In the genomic region with DNA sequence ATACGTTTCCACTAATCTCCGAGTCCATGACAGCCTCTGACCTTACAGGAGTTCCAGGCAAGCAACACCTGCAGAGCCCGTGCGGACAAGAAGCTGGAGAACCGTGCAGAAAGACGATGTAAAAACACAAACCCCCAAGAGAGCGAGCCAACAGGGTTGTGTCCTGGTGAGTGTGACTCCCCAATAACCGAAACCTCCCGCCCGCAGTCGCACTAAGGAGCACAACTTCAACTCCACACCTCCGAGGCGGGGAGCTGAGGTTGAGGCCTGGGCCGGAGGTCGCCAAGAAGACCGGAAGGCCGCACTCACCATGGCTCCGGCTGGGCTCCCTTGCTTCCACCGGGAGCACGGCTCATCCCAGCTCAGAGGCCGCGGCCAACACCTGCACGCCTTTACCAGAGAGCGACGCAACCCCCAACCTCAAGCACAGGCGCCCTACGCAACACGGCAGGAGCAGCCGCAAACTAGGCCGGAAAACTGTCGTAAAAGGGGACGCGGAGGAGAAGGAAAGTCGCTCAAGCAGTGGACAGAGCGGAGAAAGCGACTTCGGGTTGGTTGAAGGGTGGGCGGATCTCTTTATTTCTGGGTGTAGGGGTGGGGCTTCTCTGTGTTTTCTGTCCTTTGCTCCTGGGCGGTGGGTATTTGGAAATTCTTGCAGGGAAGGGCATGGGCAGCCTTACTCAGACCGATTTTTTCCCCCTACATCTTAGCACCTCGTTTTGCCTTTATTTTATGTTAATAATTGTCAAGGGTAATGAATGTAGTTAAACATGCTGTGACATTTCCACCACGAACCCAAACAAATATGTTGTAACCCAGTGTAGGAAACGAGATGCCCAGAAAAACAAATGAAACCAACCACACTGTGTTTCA, we compare ENCODE assay signal across 8 cellular contexts. TPM values are rescaled to one million over a fixed set of nuclear protein-coding genes. Genes with fewer than 3 reads are reported as not detected.
DNase-seq lines count a peak whose midpoint lies in the region; ATAC-seq and TF ChIP-seq lines count a peak whose summit lies in the region.

A gene (minus strand): TSS at position 446 of the 873 bp plus-strand sequence. CDS start 134 bp downstream, at position 312.

- peak within 1 kb of the TSS; percentile 54 for H2AFZ ChIP-seq in KMS-11 (ENCODE audit: low read depth)

- H3K27ac ChIP-seq in KMS-11 (peak within 1 kb of the TSS; percentile 81), Peyer's patch (peak within 1 kb of the TSS; percentile 80 to 92 (median 84)), muscle layer of colon (ENCODE audit: low read depth, low read length) (peak within 1 kb of the TSS; percentile 80)

- H4K20me1 ChIP-seq in KMS-11 (ENCODE audit: insufficient read depth), result no peaks in the 10 kb centered on the region

- H3K9me3 ChIP-seq in Peyer's patch, result no peaks in the 10 kb centered on the region
- H3K9me3 ChIP-seq in muscle layer of colon (ENCODE audit: low read length), result no peaks in the 10 kb centered on the region

- H3K9ac ChIP-seq in KMS-11 (peak within 1 kb of the TSS; percentile 80), muscle layer of colon (ENCODE audit: low read length) (peak within 1 kb of the TSS; percentile 87)

- H3K36me3 ChIP-seq in KMS-11 (ENCODE audit: insufficient read depth), result 0 out of 2 replicates have a peak, but pooled peaks cover 3% of the 10 kb centered on the region
- peaks cover 0 to 25% (median 0%) of the 10 kb centered on the region in 3 donors for H3K36me3 ChIP-seq in Peyer's patch
- H3K36me3 ChIP-seq in muscle layer of colon (ENCODE audit: insufficient read depth, low read length), result peaks cover 33% of the 10 kb centered on the region

- H3K4me3 ChIP-seq in KMS-11 (IDR thresholded peaks at IDR 0.05; ENCODE audit: insufficient read depth, low read depth, low read length) (peak within 1 kb of the TSS; percentile 83), Peyer's patch (peak within 1 kb of the TSS; percentile 66 to 92 (median 82)), muscle layer of colon (ENCODE audit: low read depth in 1 of 2, low read length in 2 of 2) (peak within 1 kb of the TSS; percentile 93 to 99)

- H3K27me3 ChIP-seq in KMS-11 (ENCODE audit: insufficient read depth, low read depth) (no peaks in the 10 kb centered on the region), Peyer's patch (no peaks in the 10 kb centered on the region), muscle layer of colon (ENCODE audit: control insufficient read depth in 1 of 2, insufficient read depth in 2 of 2, low read length in 2 of 2) (no peaks in the 10 kb centered on the region)

- ATAC-seq in GM21737 (IDR thresholded peaks at IDR 0.05; ENCODE audit: unreplicated experiment), result peak; percentile 97
- peak; percentile 100 for ATAC-seq in esophagus mucosa

- H3K79me2 ChIP-seq in KMS-11 (ENCODE audit: insufficient read depth, low read depth), result peaks cover 13% of the 10 kb centered on the region; the same call in 1 of the 2 replicates

- no peak for TF ChIP-seq CTCF in KMS-11 (conservative IDR thresholded peaks at IDR 0.05; ENCODE audit: low read depth, low read length)
- TF ChIP-seq CTCF in Peyer's patch (IDR thresholded peaks at IDR 0.05), result peak in 1 of 6 experiments; percentile 5

- TF ChIP-seq POLR2A in Peyer's patch (IDR thresholded peaks at IDR 0.05), result peak; percentile 64 to 75

- H3K4me1 ChIP-seq in KMS-11 (ENCODE audit: low read depth, poor library complexity, severe bottlenecking) (peaks cover 25% of the 10 kb centered on the region), Peyer's patch (peaks cover 0 to 27% (median 4%) of the 10 kb centered on the region in 4 donors), muscle layer of colon (ENCODE audit: insufficient read depth, low read length) (peaks cover 17% of the 10 kb centered on the region)

- DNase-seq in DMS53 treated with DMSO at 0.1 percent for 48 hours (lab: John Stamatoyannopoulos, UW; ENCODE audit: unreplicated experiment), result peak; percentile 92
- peak; percentile 91 to 97 (median 92) for DNase-seq in Peyer's patch
- DNase-seq in activated T-cell treated with anti-CD3 and anti-CD28 coated beads, Interleukin-2, amount 50 U/mL, for 48 hours, result peak; percentile 91
- peak; percentile 74 for DNase-seq in stimulated activated CD8-positive, alpha-beta memory T cell treated with anti-CD3 and anti-CD28 coated beads, Interleukin-7, amount 100 ng/mL, for 24 hours (ENCODE audit: low read depth)

- H3K4me2 ChIP-seq in KMS-11, result peak within 1 kb of the TSS; percentile 80

RNA-seq across cellular contexts. Expression of the gene that starts here (rescaled TPM):
- 10 to 100 TPM; 22.7 to 36.3 (median 33.6) TPM for total RNA-seq in Peyer's patch
- 34.4 TPM for total RNA-seq in esophagus mucosa

Comparison
In these comparisons a context has a peak if more than half of its experiments do, and no peak if none do; other contexts are left out.
1. Peak in every context shown above with its lines: DNase-seq, ATAC-seq, H3K4me3 ChIP-seq and H3K27ac ChIP-seq.